In the genomic region with DNA sequence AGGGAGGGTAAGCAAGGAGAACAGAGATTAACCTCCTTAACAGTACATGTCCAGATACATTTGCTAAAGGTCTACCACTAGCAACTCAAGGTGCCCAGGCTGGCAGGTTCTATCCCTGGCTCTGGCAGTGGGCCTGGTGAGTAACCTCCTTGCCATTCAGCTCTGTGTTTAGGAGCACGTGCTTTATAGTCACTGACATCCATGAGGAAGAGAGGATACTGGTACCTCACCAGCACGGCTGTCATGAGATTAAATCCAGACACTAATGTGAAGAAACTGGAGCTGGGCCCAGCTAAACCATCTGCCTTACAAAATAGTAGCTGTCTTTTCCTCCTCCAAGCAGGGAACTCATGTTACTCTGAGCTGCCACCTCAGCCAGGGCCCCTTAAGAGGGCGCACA, we compare ENCODE assay signal across 1 cellular context.
TF ChIP-seq lines count a peak whose summit lies in the region.

No MANE protein-coding gene starts in this region.

TF ChIP-seq in endothelial cell of umbilical vein, 7 proteins besides CTCF, POLR2A, EP300 and RAD21:
- TF ChIP-seq FOS (IDR thresholded peaks at IDR 0.05; ENCODE audit: borderline replicate concordance, insufficient read depth, low read length) (no peak), MYC (IDR thresholded peaks at IDR 0.05; ENCODE audit: low read depth, low read length) (no peak), POLR2AphosphoS5 (IDR thresholded peaks at IDR 0.05; ENCODE audit: insufficient read depth, low read depth, low read length) (no peak), EZH2 (IDR thresholded peaks at IDR 0.05; ENCODE audit: borderline replicate concordance, low read depth, low read length, severe bottlenecking) (no peak), JUN (IDR thresholded peaks at IDR 0.05; ENCODE audit: borderline replicate concordance, insufficient read depth, insufficient read length, low read depth) (no peak), GATA2 (IDR thresholded peaks at IDR 0.05; ENCODE audit: insufficient read depth, insufficient read length, low read depth, low read length) (no peak)
- TF ChIP-seq, protein P1, sequence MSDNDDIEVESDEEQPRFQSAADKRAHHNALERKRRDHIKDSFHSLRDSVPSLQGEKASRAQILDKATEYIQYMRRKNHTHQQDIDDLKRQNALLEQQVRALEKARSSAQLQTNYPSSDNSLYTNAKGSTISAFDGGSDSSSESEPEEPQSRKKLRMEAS (IDR thresholded peaks at IDR 0.05; ENCODE audit: insufficient read depth, insufficient read length), result peak; percentile 86
